Comparison of ENCODE assay signal across 10 cellular contexts in genomic region chr14:103055693-103056092, GRCh38. TPM values are rescaled to one million over a fixed set of nuclear protein-coding genes. Genes with fewer than 3 reads are reported as not detected.
DNase-seq lines count a peak whose midpoint lies in the region; ATAC-seq and TF ChIP-seq lines count a peak whose summit lies in the region.
"Had no signal": no experiment of that assay in that cellular context is flagged by ENCODE, and none has a peak within 500 bp of the region (broad histone marks: within the 10 kb centered on the region; RNA-seq: fewer than 3 reads in every experiment).

No MANE protein-coding gene starts in this region.

- peak overlapping the region; percentile 75 for H3K4me3 Mint-ChIP-seq in activated naive CD4-positive, alpha-beta T cell treated with anti-CD3 and anti-CD28 coated beads, Interleukin-2, amount 50 U/mL, for 24 hours
- peak overlapping the region; percentile 94 for H3K4me3 Mint-ChIP-seq in memory B cell

- TF ChIP-seq CTCF in breast epithelium (IDR thresholded peaks at IDR 0.05) (no peak), tibial nerve (IDR thresholded peaks at IDR 0.05) (no peak)

- intact Hi-C loops in breast epithelium (cut with DNase I; ENCODE audit: low total_unique reads): no loop called here

- no peak for DNase-seq in activated naive CD4-positive, alpha-beta T cell (lab: John Stamatoyannopoulos, UW)
- DNase-seq in breast epithelium (ENCODE audit: low spot score in 2 of 2) (peak in 1 of 2 donors; percentile 1), memory B cell (ENCODE audit: low spot score in 2 of 2) (no peak), tibial nerve (ENCODE audit: low spot score in 2 of 2) (no peak), Ammon's horn (ENCODE audit: low spot score) (no peak)
- DNase-seq: DMS 273 treated with DMSO at 0.1 percent for 48 hours, mucosa of descending colon had no signal

- no peaks in the 10 kb centered on the region for H3K36me3 Mint-ChIP-seq in activated naive CD4-positive, alpha-beta T cell treated with anti-CD3 and anti-CD28 coated beads, Interleukin-2, amount 50 U/mL, for 24 hours
- H3K36me3 Mint-ChIP-seq in memory B cell: peaks cover 4% of the 10 kb centered on the region

- no peaks in the 10 kb centered on the region for H3K9me3 Mint-ChIP-seq in activated naive CD4-positive, alpha-beta T cell treated with anti-CD3 and anti-CD28 coated beads, Interleukin-2, amount 50 U/mL, for 24 hours
- no peaks in the 10 kb centered on the region for H3K9me3 Mint-ChIP-seq in memory B cell

- H3K4me1 Mint-ChIP-seq in activated naive CD4-positive, alpha-beta T cell treated with anti-CD3 and anti-CD28 coated beads, Interleukin-2, amount 50 U/mL, for 24 hours: peaks cover 9% of the 10 kb centered on the region
- peaks cover 24% of the 10 kb centered on the region for H3K4me1 Mint-ChIP-seq in memory B cell

- H3K27me3 ChIP-seq in breast epithelium: no peaks in the 10 kb centered on the region
- H3K27me3 ChIP-seq in tibial nerve: no peaks in the 10 kb centered on the region

- ATAC-seq in memory B cell (ENCODE audit: low read depth) (no peak), HG02870 (IDR thresholded peaks at IDR 0.05; ENCODE audit: unreplicated experiment) (no peak), GM21381 (IDR thresholded peaks at IDR 0.05; ENCODE audit: unreplicated experiment) (no peak)

- peaks cover 6% of the 10 kb centered on the region for H3K27me3 Mint-ChIP-seq in activated naive CD4-positive, alpha-beta T cell treated with anti-CD3 and anti-CD28 coated beads, Interleukin-2, amount 50 U/mL, for 24 hours
- no peaks in the 10 kb centered on the region for H3K27me3 Mint-ChIP-seq in memory B cell

- H3K9me3 ChIP-seq in breast epithelium: no peaks in the 10 kb centered on the region
- no peaks in the 10 kb centered on the region for H3K9me3 ChIP-seq in tibial nerve
- H3K9me3 ChIP-seq: mucosa of descending colon had no signal

- H3K27ac ChIP-seq in breast epithelium (peak overlapping the region in 1 of 2 donors; percentile 8), tibial nerve (peak overlapping the region; percentile 76 to 96 (median 86))

- peaks cover 0 to 8% of the 10 kb centered on the region in 2 donors for H3K4me1 ChIP-seq in breast epithelium
- H3K4me1 ChIP-seq in tibial nerve: peaks cover 0 to 64% (median 34%) of the 10 kb centered on the region in 4 donors

- H3K36me3 ChIP-seq in breast epithelium (no peaks in the 10 kb centered on the region), tibial nerve (no peaks in the 10 kb centered on the region)

- no peak overlapping the region for H3K27ac Mint-ChIP-seq in activated naive CD4-positive, alpha-beta T cell treated with anti-CD3 and anti-CD28 coated beads, Interleukin-2, amount 50 U/mL, for 24 hours
- peak overlapping the region; percentile 78 for H3K27ac Mint-ChIP-seq in memory B cell

- no peak for TF ChIP-seq EP300 in tibial nerve (IDR thresholded peaks at IDR 0.05)

- peak overlapping the region; percentile 96 to 99 (median 98) for H3K4me3 ChIP-seq in breast epithelium
- H3K4me3 ChIP-seq in tibial nerve: peak overlapping the region; percentile 63 to 99 (median 94)
- H3K4me3 ChIP-seq: mucosa of descending colon had no signal

- TF ChIP-seq POLR2A in breast epithelium (IDR thresholded peaks at IDR 0.05): no peak
- no peak for TF ChIP-seq POLR2A in tibial nerve (IDR thresholded peaks at IDR 0.05)

- WGBS in tibial nerve, 2 donors: 40 to 41% methylated on average over 8 of the region's 8 CpGs

RNA-seq across cellular contexts. Expression of gene CDC42BPB, which starts 1.7 kb away (rescaled TPM):
- total RNA-seq in breast epithelium: 100 to 1,000 TPM in 1 of 3 donors, 10 to 100 TPM in 2; 64.0 to 110 (median 98.0) TPM
- 100 to 1,000 TPM; 115 to 172 (median 134) TPM for total RNA-seq in tibial nerve

RNA-seq across cellular contexts. Expression of gene LBHD2, which starts 28.3 kb away (rescaled TPM):
- total RNA-seq in breast epithelium (not detected), tibial nerve (not detected)
- total RNA-seq: mucosa of descending colon had no signal

RNA-seq across cellular contexts. Expression of gene EXOC3L4, which starts 38.8 kb away (rescaled TPM):
- total RNA-seq in breast epithelium: 1 to 10 TPM in 1 of 3 donors, under 1 TPM in 1, not detected in 1; 0.66 to 1.0 TPM
- total RNA-seq in tibial nerve: 1 to 10 TPM in 2 of 4 donors, under 1 TPM in 2; 0.63 to 2.1 (median 1.3) TPM
